In genomic region chr17:45873728-45874127, GRCh38 we compare ENCODE assay signal across 1 cellular context.
TF ChIP-seq lines count a peak whose summit lies in the region.

No MANE protein-coding gene starts in this region.

TF ChIP-seq in GM12878, 131 proteins besides CTCF, POLR2A, EP300 and RAD21:
- no peak for TF ChIP-seq ELK1 (IDR thresholded peaks at IDR 0.05; ENCODE audit: low read depth, low read length)
- TF ChIP-seq EZH2 (IDR thresholded peaks at IDR 0.05; ENCODE audit: borderline replicate concordance, control insufficient read depth, low read depth, low read length) = no peak
- no peak for TF ChIP-seq ZNF274 (IDR thresholded peaks at IDR 0.05; ENCODE audit: insufficient read depth, insufficient read length)
- TF ChIP-seq CBX5 (IDR thresholded peaks at IDR 0.05; ENCODE audit: low read depth) = no peak
- TF ChIP-seq REST (IDR thresholded peaks at IDR 0.05; ENCODE audit: low read depth, low read length) = no peak
- TF ChIP-seq NR2F1 (conservative IDR thresholded peaks at IDR 0.05) = no peak
- no peak for TF ChIP-seq NFYA (IDR thresholded peaks at IDR 0.05; ENCODE audit: borderline replicate concordance, low read depth, low read length)
- no peak for TF ChIP-seq ASH2L (IDR thresholded peaks at IDR 0.05; ENCODE audit: borderline replicate concordance, low read depth)
- no peak for TF ChIP-seq ZSCAN29 (IDR thresholded peaks at IDR 0.05)
- no peak for TF ChIP-seq JUNB (IDR thresholded peaks at IDR 0.05)
